14 cellular contexts compared by ENCODE assay signal in the genomic region with DNA sequence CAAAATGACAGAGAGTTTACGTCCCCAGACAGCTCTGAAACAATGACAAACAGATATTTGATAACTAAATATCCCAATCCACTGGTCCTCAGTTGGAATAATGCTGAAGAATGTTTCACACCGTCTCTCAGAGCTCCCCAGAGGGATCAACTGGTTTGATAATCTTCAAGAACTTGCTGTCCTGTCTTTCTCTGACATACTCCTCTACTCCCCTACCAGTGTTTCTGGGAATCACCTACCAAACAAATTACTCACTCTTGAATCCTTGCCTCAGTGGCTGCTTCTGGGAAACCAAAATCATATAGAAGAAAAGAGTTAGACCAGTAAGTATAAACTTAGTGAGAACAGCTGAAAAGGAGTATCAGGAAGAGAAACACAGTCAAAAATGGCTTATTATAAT.
"Had no signal": no experiment of that assay in that cellular context is flagged by ENCODE, and none has a peak within 500 bp of the region (broad histone marks: within the 10 kb centered on the region; RNA-seq: fewer than 3 reads in every experiment).

No MANE protein-coding gene starts in this region.

- ATAC-seq: activated naive CD4-positive, alpha-beta T cell treated with anti-CD3 and anti-CD28 coated beads, Interleukin-2, amount 50 U/mL, for 72 hours; effector memory CD8-positive, alpha-beta T cell; pancreas; stimulated activated naive B cell treated with anti-CD40 and anti-IgM and Interleukin-4, amounts not matched to agents 10 μg/mL and 1 μg/mL and 100 μg/mL, for 72 hours had no signal

- H3K4me1 ChIP-seq: pancreas, transverse colon had no signal

- H3K4me3 Mint-ChIP-seq: activated CD4-positive, alpha-beta memory T cell treated with anti-CD3 and anti-CD28 coated beads, Interleukin-2, amount 10 ng/mL, durations not matched to agents 7 days and 5 days; activated T-cell treated with anti-CD3 and anti-CD28 coated beads, Interleukin-2, amount 50 U/mL, for 24 hours; effector memory CD8-positive, alpha-beta T cell; neural crest cell; stimulated activated naive B cell treated with anti-CD40 and anti-IgM and Interleukin-4, amounts not matched to agents 10 μg/mL and 1 μg/mL and 100 μg/mL, for 72 hours had no signal

- H3K36me3 Mint-ChIP-seq: stimulated activated naive B cell treated with anti-CD40 and anti-IgM and Interleukin-4, amounts not matched to agents 10 μg/mL and 1 μg/mL and 100 μg/mL, for 72 hours had no signal

- H3K4me3 ChIP-seq: pancreas, transverse colon had no signal

- H3K36me3 ChIP-seq: pancreas, transverse colon had no signal

- H3K27me3 Mint-ChIP-seq: activated CD4-positive, alpha-beta memory T cell treated with anti-CD3 and anti-CD28 coated beads, Interleukin-2, amount 10 ng/mL, durations not matched to agents 7 days and 5 days; activated T-cell treated with anti-CD3 and anti-CD28 coated beads, Interleukin-2, amount 50 U/mL, for 24 hours; effector memory CD8-positive, alpha-beta T cell; stimulated activated naive B cell treated with anti-CD40 and anti-IgM and Interleukin-4, amounts not matched to agents 10 μg/mL and 1 μg/mL and 100 μg/mL, for 72 hours had no signal

- H3K27ac Mint-ChIP-seq: activated CD4-positive, alpha-beta memory T cell treated with anti-CD3 and anti-CD28 coated beads, Interleukin-2, amount 10 ng/mL, durations not matched to agents 7 days and 5 days; activated naive CD4-positive, alpha-beta T cell treated with anti-CD3 and anti-CD28 coated beads, Interleukin-2, amount 50 U/mL, for 72 hours; activated T-cell treated with anti-CD3 and anti-CD28 coated beads, Interleukin-2, amount 50 U/mL, for 24 hours; effector memory CD8-positive, alpha-beta T cell; stimulated activated naive B cell treated with anti-CD40 and anti-IgM and Interleukin-4, amounts not matched to agents 10 μg/mL and 1 μg/mL and 100 μg/mL, for 72 hours had no signal

- H3K27me3 ChIP-seq: pancreas, transverse colon had no signal

- DNase-seq: activated CD4-positive, alpha-beta memory T cell treated with anti-CD3 and anti-CD28 coated beads, Interleukin-2, amount 10 ng/mL, durations not matched to agents 7 days and 5 days; activated CD4-positive, alpha-beta T cell treated with anti-CD3 and anti-CD28 coated beads for 4 hours; activated T-cell treated with anti-CD3 and anti-CD28 coated beads, Interleukin-2, amount 50 U/mL, for 24 hours; dermis blood vessel endothelial cell; effector memory CD8-positive, alpha-beta T cell; glutamatergic neuron; hypothalamus; pancreas; stimulated activated CD4-positive, alpha-beta T cell treated with anti-CD3 and anti-CD28 coated beads, Interleukin-4, amount 100 ng/mL, for 1 hour; stimulated activated naive B cell treated with anti-CD40 and anti-IgM and Interleukin-4, amounts not matched to agents 10 μg/mL and 1 μg/mL and 100 μg/mL, for 72 hours; T-helper 2 cell; transverse colon had no signal

- H3K27ac ChIP-seq: pancreas, transverse colon had no signal

- H3K4me1 Mint-ChIP-seq: activated CD4-positive, alpha-beta memory T cell treated with anti-CD3 and anti-CD28 coated beads, Interleukin-2, amount 10 ng/mL, durations not matched to agents 7 days and 5 days; neural crest cell; stimulated activated naive B cell treated with anti-CD40 and anti-IgM and Interleukin-4, amounts not matched to agents 10 μg/mL and 1 μg/mL and 100 μg/mL, for 72 hours had no signal

- H3K9me3 ChIP-seq: pancreas, transverse colon had no signal
